ENCODE assay signal across 1 cellular context in genomic region chr2:46679761-46680160, GRCh38.
TF ChIP-seq lines count a peak whose summit lies in the region.

No MANE protein-coding gene starts in this region.

TF ChIP-seq in IMR-90, 13 proteins besides CTCF, POLR2A, EP300 and RAD21:
- peak; percentile 65 for TF ChIP-seq USF2 (IDR thresholded peaks at IDR 0.05; ENCODE audit: low read depth, low read length)
- no peak for TF ChIP-seq RFX5 (IDR thresholded peaks at IDR 0.05; ENCODE audit: low read depth, low read length)
TF ChIP-seq in IMR-90: peak in this region for 1.
